ENCODE assay signal across 6 cellular contexts in genomic region chr19:54188224-54188871, GRCh38. TPM values are rescaled to one million over a fixed set of nuclear protein-coding genes. Genes with fewer than 3 reads are reported as not detected.
A peak's percentile ranks its signal among the peaks of the same experiment; 100 is the strongest.
DNase-seq lines count a peak whose midpoint lies in the region; ATAC-seq and TF ChIP-seq lines count a peak whose summit lies in the region.

No MANE protein-coding gene starts in this region.

- H3K36me3 Mint-ChIP-seq in CD4-positive, alpha-beta memory T cell = peaks cover 11 to 25% of the 10 kb centered on the region in 2 donors

- POLR2A ChIA-PET in CD4-positive, alpha-beta memory T cell (lab: Charles Lee; ENCODE audit: partially characterized antibody) = interaction anchor here (1.0 to 7.3 kb wide), 14 partner anchors 14 to 1466 kb away, joined by 3 to 256 read pairs (median 6); partner anchors contain the start of genes CNOT3, FIZ1, LENG1 and PRPF31

- DNase-seq in CD4-positive, alpha-beta memory T cell = peak in 3 of 5 donors; percentile 31 to 91 (median 37)
- peak; percentile 43 for DNase-seq in SIG-M5 (lab: John Stamatoyannopoulos, UW)
- peak in 1 of 10 donors; percentile 37 for DNase-seq in dorsolateral prefrontal cortex
- DNase-seq in psoas muscle = no peak
- no peak for DNase-seq in globus pallidus (ENCODE audit: low spot score)
- no peak for DNase-seq in DMS153 treated with DMSO at 0.1 percent for 48 hours (lab: John Stamatoyannopoulos, UW; ENCODE audit: unreplicated experiment)

- no peaks in the 10 kb centered on the region for H3K27me3 Mint-ChIP-seq in CD4-positive, alpha-beta memory T cell

- peaks cover 0 to 1% (median 0%) of the 10 kb centered on the region in 8 donors for H3K9me3 Mint-ChIP-seq in CD4-positive, alpha-beta memory T cell

- no peaks in the 10 kb centered on the region for H3K27me3 ChIP-seq in CD4-positive, alpha-beta memory T cell (ENCODE audit: insufficient read depth, low read length)
- H3K27me3 ChIP-seq in dorsolateral prefrontal cortex (no peaks in the 10 kb centered on the region), psoas muscle (ENCODE audit: insufficient read depth in 3 of 3, low read length in 2 of 3) (no peaks in the 10 kb centered on the region)

- ATAC-seq in psoas muscle = no peak

- no peak for TF ChIP-seq CTCF in dorsolateral prefrontal cortex (IDR thresholded peaks at IDR 0.05 in 54 of 56, conservative IDR thresholded peaks at IDR 0.05 in 2 of 56; ENCODE audit: low read depth in 1 of 56, partially characterized antibody in 56 of 56)
- TF ChIP-seq CTCF in psoas muscle (IDR thresholded peaks at IDR 0.05) = no peak

- peak overlapping the region; percentile 99 for H3K27ac ChIP-seq in CD4-positive, alpha-beta memory T cell (ENCODE audit: low read depth, low read length)
- H3K27ac ChIP-seq in dorsolateral prefrontal cortex (peak overlapping the region in 52 of 59 donors; percentile 76 to 100 (median 99)), psoas muscle (peak overlapping the region; percentile 99)

- CTCF ChIA-PET in CD4-positive, alpha-beta memory T cell (lab: Charles Lee; ENCODE audit: partially characterized antibody) = interaction anchor here (2.7 to 5.0 kb wide), 4 partner anchors 15 to 78 kb away, joined by 10 to 56 read pairs (median 28); partner anchors contain the start of genes LENG1 and RPS9

- H3K27ac Mint-ChIP-seq in CD4-positive, alpha-beta memory T cell = peak overlapping the region; percentile 85 to 96 (median 90)

- H3K4me1 ChIP-seq in CD4-positive, alpha-beta memory T cell (ENCODE audit: insufficient read depth, low read length) = peaks cover 30% of the 10 kb centered on the region
- peaks cover 17% of the 10 kb centered on the region for H3K4me1 ChIP-seq in psoas muscle

- H3K4me1 Mint-ChIP-seq in CD4-positive, alpha-beta memory T cell = peaks cover 16 to 51% (median 31%) of the 10 kb centered on the region in 4 donors

- intact Hi-C loops in CD4-positive, alpha-beta memory T cell (cut with micrococcal nuclease) = loop anchor here (2.0 kb wide), 1 partner anchor 16 kb away; no protein-coding TSS in a partner anchor
- intact Hi-C loops in dorsolateral prefrontal cortex (cut with DNase I) = loop anchor here in 1 of 2 donors (2.0 kb wide), 1 partner anchor 20 kb away; no protein-coding TSS in a partner anchor
- intact Hi-C loops in psoas muscle (cut with DNase I) = loop anchor here in 1 of 2 donors (5.0 kb wide), 1 partner anchor 666 kb away; no protein-coding TSS in a partner anchor

- H3K36me3 ChIP-seq in CD4-positive, alpha-beta memory T cell (ENCODE audit: insufficient read depth, low read length) = peaks cover 12% of the 10 kb centered on the region
- H3K36me3 ChIP-seq in psoas muscle (ENCODE audit: insufficient read depth in 1 of 2, low read depth in 1 of 2) = peaks cover under 1 to 22% of the 10 kb centered on the region in 2 donors

- peak overlapping the region; percentile 80 to 99 (median 87) for H3K4me3 Mint-ChIP-seq in CD4-positive, alpha-beta memory T cell

- 34 to 42% (median 42%) methylated on average over 11 to 12 of the region's 12 CpGs for WGBS in psoas muscle, 3 donors

- no peaks in the 10 kb centered on the region for H3K9me3 ChIP-seq in CD4-positive, alpha-beta memory T cell (ENCODE audit: control insufficient read depth in 1 of 2, low read length in 2 of 2)
- no peaks in the 10 kb centered on the region for H3K9me3 ChIP-seq in psoas muscle

- H3K4me3 ChIP-seq in CD4-positive, alpha-beta memory T cell (ENCODE audit: low read length in 2 of 2) = peak overlapping the region; percentile 23 to 76
- H3K4me3 ChIP-seq in dorsolateral prefrontal cortex (peak overlapping the region; percentile 57 to 99 (median 91)), psoas muscle (peak overlapping the region; percentile 75)

RNA-seq across cellular contexts. Expression of gene MBOAT7, which starts 1.0 kb away (rescaled TPM):
- 10 to 100 TPM; 46.4 to 55.5 TPM for total RNA-seq in CD4-positive, alpha-beta memory T cell
- polyA plus RNA-seq in CD4-positive, alpha-beta memory T cell = 10 to 100 TPM; 16.0 to 28.7 TPM
- total RNA-seq in dorsolateral prefrontal cortex (100 to 1,000 TPM in 119 of 120 experiments, 10 to 100 TPM in 1; 70.2 to 312 (median 183) TPM), psoas muscle (10 to 100 TPM in 3 of 4 donors, 1 to 10 TPM in 1; 6.2 to 17.8 (median 11.4) TPM)
- 10 to 100 TPM in 1 of 3 donors, 1 to 10 TPM in 2; 6.3 to 11.4 (median 8.4) TPM for polyA plus RNA-seq in psoas muscle

RNA-seq across cellular contexts. Expression of gene TSEN34, which starts 2.8 kb away (rescaled TPM):
- 10 to 100 TPM; 23.2 to 25.8 TPM for total RNA-seq in CD4-positive, alpha-beta memory T cell
- 10 to 100 TPM; 20.3 to 39.6 TPM for polyA plus RNA-seq in CD4-positive, alpha-beta memory T cell
- total RNA-seq in dorsolateral prefrontal cortex (10 to 100 TPM; 12.2 to 25.3 (median 17.5) TPM), psoas muscle (10 to 100 TPM; 17.4 to 44.6 (median 19.2) TPM)
- polyA plus RNA-seq in psoas muscle = 10 to 100 TPM; 15.5 to 42.6 (median 24.5) TPM

RNA-seq across cellular contexts. Expression of gene RPS9, which starts 12.3 kb away (rescaled TPM):
- 1,000 to 10,000 TPM; 1,117 to 1,127 TPM for total RNA-seq in CD4-positive, alpha-beta memory T cell
- polyA plus RNA-seq in CD4-positive, alpha-beta memory T cell = 1,000 to 10,000 TPM in 1 of 2 donors, 100 to 1,000 TPM in 1; 924 to 1,042 TPM
- total RNA-seq in dorsolateral prefrontal cortex (100 to 1,000 TPM; 250 to 548 (median 358) TPM), psoas muscle (100 to 1,000 TPM; 479 to 705 (median 663) TPM)
- polyA plus RNA-seq in psoas muscle = 1,000 to 10,000 TPM; 1,294 to 2,049 (median 1,972) TPM

RNA-seq across cellular contexts. Expression of gene TMC4, which starts 15.4 kb away (rescaled TPM):
- 1 to 10 TPM in 1 of 2 experiments, under 1 TPM in 1; 0.61 to 1.1 TPM for total RNA-seq in CD4-positive, alpha-beta memory T cell
- 1 to 10 TPM in 1 of 2 donors, under 1 TPM in 1; 0.71 to 3.3 TPM for polyA plus RNA-seq in CD4-positive, alpha-beta memory T cell
- total RNA-seq in dorsolateral prefrontal cortex (1 to 10 TPM in 94 of 120 experiments, under 1 TPM in 21, not detected in 5; 0.40 to 8.8 (median 1.9) TPM), psoas muscle (1 to 10 TPM in 1 of 4 donors, under 1 TPM in 2, not detected in 1; 0.55 to 2.5 (median 0.74) TPM)
- polyA plus RNA-seq in psoas muscle = under 1 TPM; 0.64 to 0.70 (median 0.70) TPM

RNA-seq across cellular contexts. Expression of gene LENG1, which starts 28.8 kb away (rescaled TPM):
- total RNA-seq in CD4-positive, alpha-beta memory T cell = 10 to 100 TPM; 19.6 to 22.7 TPM
- polyA plus RNA-seq in CD4-positive, alpha-beta memory T cell = 10 to 100 TPM in 1 of 2 donors, 1 to 10 TPM in 1; 9.9 to 18.1 TPM
- total RNA-seq in dorsolateral prefrontal cortex (1 to 10 TPM; 4.0 to 8.9 (median 6.2) TPM), psoas muscle (10 to 100 TPM in 1 of 4 donors, 1 to 10 TPM in 3; 5.8 to 10.2 (median 7.0) TPM)
- 10 to 100 TPM; 11.4 to 19.6 (median 12.1) TPM for polyA plus RNA-seq in psoas muscle

Comparison
In these comparisons a context has a peak if more than half of its experiments do, and no peak if none do; other contexts are left out.
1. DNase-seq: peak in CD4-positive, alpha-beta memory T cell (3 of 5) and SIG-M5 (single experiment); none in psoas muscle (0 of 2), globus pallidus (single experiment) and DMS153 treated with DMSO at 0.1 percent for 48 hours (single experiment).
2. Peak in every context shown above with its lines, with median percentiles within 50 percentile points of each other: H3K27ac ChIP-seq and H3K4me3 ChIP-seq.